In the genomic region with DNA sequence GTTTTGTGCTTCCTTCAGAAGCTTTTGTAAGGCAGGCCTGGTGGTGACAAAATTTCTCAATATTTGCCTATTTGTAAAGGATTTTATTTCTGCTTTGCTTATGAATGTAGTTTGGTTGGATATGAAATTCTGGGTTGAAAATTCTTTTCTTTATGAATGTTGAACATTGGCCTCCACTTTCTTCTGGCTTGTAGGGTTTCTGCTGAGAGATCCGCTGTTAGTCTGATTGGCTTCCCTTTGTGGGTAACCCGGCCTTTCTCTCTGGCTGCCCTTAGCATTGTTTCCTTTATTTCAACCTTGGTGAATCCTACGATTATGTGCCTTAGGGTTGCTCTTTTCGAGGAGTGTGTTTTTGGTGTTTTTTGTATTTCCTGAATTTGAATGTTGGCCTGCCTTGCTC, we compare ENCODE assay signal across 7 cellular contexts.
"Had no signal": no experiment of that assay in that cellular context is flagged by ENCODE, and none has a peak within 500 bp of the region (broad histone marks: within the 10 kb centered on the region; RNA-seq: fewer than 3 reads in every experiment).

No MANE protein-coding gene starts in this region.

- H3K27me3 Mint-ChIP-seq: IgD-negative memory B cell had no signal

- H3K4me3 ChIP-seq: K562 had no signal

- H3K27ac ChIP-seq: HL-60 had no signal

- DNase-seq: IMR-90, KBM-7, KG1 had no signal

- ATAC-seq: K562 had no signal

- FAIRE-seq: HTR-8/SVneo, K562 had no signal
